ENCODE assay signal across 8 cellular contexts in the genomic region with DNA sequence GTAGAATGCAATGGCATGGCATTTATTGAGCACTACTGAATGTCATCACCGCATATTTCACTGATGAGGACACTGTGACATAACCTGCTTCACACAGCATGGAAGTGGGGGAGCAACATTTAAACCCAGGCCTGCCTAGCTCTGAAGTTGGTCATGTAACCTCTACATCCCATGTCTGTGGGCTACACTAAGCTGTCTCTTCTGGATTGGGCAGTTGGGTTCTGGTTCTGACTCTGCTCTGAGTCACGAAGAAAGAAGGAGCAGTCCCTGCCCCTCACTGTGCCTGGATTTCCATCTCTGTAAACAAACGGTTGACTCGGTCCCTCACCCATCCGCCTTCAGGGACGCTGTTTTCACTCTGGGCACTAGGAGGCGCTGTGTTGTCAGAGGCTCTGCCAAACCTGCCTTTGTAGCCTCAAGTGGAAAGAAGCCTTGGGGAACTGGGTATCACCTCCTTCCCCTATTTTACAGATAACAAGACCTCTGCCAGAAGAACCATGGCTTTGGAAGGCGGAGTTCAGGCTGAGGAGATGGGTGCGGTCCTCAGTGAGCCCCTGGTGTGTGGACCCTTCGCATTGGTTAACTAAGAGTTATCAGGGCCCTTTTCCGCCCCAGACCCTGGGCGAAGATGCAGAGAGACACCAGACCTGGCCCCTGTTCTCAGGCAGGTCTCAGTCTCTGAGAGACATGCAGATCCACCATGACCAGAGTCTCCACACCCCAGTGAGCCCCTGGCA. TPM values are rescaled to one million over a fixed set of nuclear protein-coding genes. Genes with fewer than 3 reads are reported as not detected.
DNase-seq lines count a peak whose midpoint lies in the region; ATAC-seq, FAIRE-seq and TF ChIP-seq lines count a peak whose summit lies in the region.

No MANE protein-coding gene starts in this region.

- H3K36me3 ChIP-seq in liver (ENCODE audit: control insufficient read depth in 4 of 4, insufficient read depth in 3 of 4, low read depth in 1 of 4, low read length in 3 of 4): no peaks in the 10 kb centered on the region

- POLR2A ChIA-PET in AG04449 (lab: Yijun Ruan, JAX) (interaction anchor here (1.0 kb wide), 1 partner anchor 12 kb away, joined by 3 read pairs; no protein-coding TSS in a partner anchor), activated B cell treated with CpG ODN at 0.5 μM for 24 hours (lab: Charles Lee) (no interaction called here)

- H3K4me3 ChIP-seq in AG04449 (ENCODE audit: low read depth, low read length): no peak overlapping the region
- no peak overlapping the region for H3K4me3 ChIP-seq in cardiac fibroblast (replicated peaks in 1 of 2; ENCODE audit: low read depth in 2 of 2, low read length in 2 of 2)
- no peak overlapping the region for H3K4me3 ChIP-seq in liver (ENCODE audit: low read depth in 1 of 3, low read length in 3 of 3)

- H3K4me3 Mint-ChIP-seq in activated B cell treated with CpG ODN at 0.5 μM for 24 hours: no peak overlapping the region

- peaks cover 10% of the 10 kb centered on the region for H3K27me3 Mint-ChIP-seq in activated B cell treated with CpG ODN at 0.5 μM for 24 hours

- H3K4me1 Mint-ChIP-seq in activated B cell treated with CpG ODN at 0.5 μM for 24 hours: peaks cover 6% of the 10 kb centered on the region

- H3K9me3 ChIP-seq in liver (ENCODE audit: control insufficient read depth in 4 of 4, low read length in 3 of 4): no peaks in the 10 kb centered on the region

- H3K9ac ChIP-seq in liver (ENCODE audit: low read depth in 1 of 2, low read length in 2 of 2): no peak overlapping the region

- no peaks in the 10 kb centered on the region for H3K4me1 ChIP-seq in liver (ENCODE audit: control insufficient read depth in 4 of 4, insufficient read depth in 4 of 4, low read length in 3 of 4)

- intact Hi-C loops in activated B cell treated with CpG ODN at 0.5 μM for 24 hours (cut with micrococcal nuclease): loop anchor here (1.0 kb wide), 3 partner anchors 12 to 366 kb away; no protein-coding TSS in a partner anchor

- H3K36me3 Mint-ChIP-seq in activated B cell treated with CpG ODN at 0.5 μM for 24 hours (ENCODE audit: low read depth): no peaks in the 10 kb centered on the region

- CTCF ChIA-PET in AG04449 (lab: Yijun Ruan, JAX): interaction anchor here (0.6 to 28.8 kb wide), 31 partner anchors 11 to 366 kb away, joined by 3 to 605 read pairs (median 4); partner anchors contain the start of genes ARHGEF17 and P2RY6
- CTCF ChIA-PET in activated B cell treated with CpG ODN at 0.5 μM for 24 hours (lab: Charles Lee): interaction anchor here (0.8 to 2.4 kb wide), 7 partner anchors 9 to 366 kb away, joined by 3 to 27 read pairs (median 5); no protein-coding TSS in a partner anchor

- no peak for DNase-seq in AG04449 (ENCODE audit: low read depth, low spot score)
- DNase-seq in GM18507 (ENCODE audit: extremely low spot score, insufficient read length, low read depth): no peak
- peak; percentile 37 to 44 for DNase-seq in NCI-H1930 (lab: John Stamatoyannopoulos, UW)
- DNase-seq in activated B cell treated with CpG ODN at 0.5 μM for 24 hours: peak; percentile 68
- DNase-seq in cardiac fibroblast (ENCODE audit: low read depth in 2 of 2): peak; percentile 78 to 88
- peak; percentile 56 for DNase-seq in stimulated activated CD8-positive, alpha-beta memory T cell treated with anti-CD3 and anti-CD28 coated beads, Interleukin-12 subunit alpha, Interleukin-12 subunit beta, amount 100 ng/mL, for 1 hour (ENCODE audit: low read depth)

- no peak overlapping the region for H3K27ac ChIP-seq in liver (ENCODE audit: low read depth in 1 of 2, low read length in 2 of 2)

- no peak overlapping the region for H3K27ac Mint-ChIP-seq in activated B cell treated with CpG ODN at 0.5 μM for 24 hours

- peaks cover 0 to 2% (median 0%) of the 10 kb centered on the region in 4 donors for H3K27me3 ChIP-seq in liver (ENCODE audit: control insufficient read depth in 4 of 4, insufficient read depth in 4 of 4, low read length in 3 of 4)

- peak; percentile 88 for FAIRE-seq in GM18507 (lab: Jason Lieb, UNC)

- 42% methylated on average over 12 of the region's 12 CpGs for WGBS in liver

- peak; percentile 64 to 80 for TF ChIP-seq RAD21 in liver (IDR thresholded peaks at IDR 0.05)

- ATAC-seq in activated B cell treated with CpG ODN at 0.5 μM for 24 hours (ENCODE audit: low read depth) (peak; percentile 91), GM21723 (IDR thresholded peaks at IDR 0.05; ENCODE audit: unreplicated experiment) (no peak)

- H3K9me3 Mint-ChIP-seq in activated B cell treated with CpG ODN at 0.5 μM for 24 hours: no peaks in the 10 kb centered on the region

- TF ChIP-seq CTCF in AG04449 (IDR thresholded peaks at IDR 0.05; ENCODE audit: insufficient read depth, low read length, missing control alignments) (peak; percentile 94), activated B cell treated with CpG ODN at 0.5 μM for 24 hours (IDR thresholded peaks at IDR 0.05) (peak; percentile 85), cardiac fibroblast (IDR thresholded peaks at IDR 0.05; ENCODE audit: low read depth, low read length) (peak; percentile 97), liver (IDR thresholded peaks at IDR 0.05; ENCODE audit: low read depth, low read length, missing input control) (peak; percentile 82)

TF ChIP-seq in liver, 16 proteins besides CTCF, POLR2A, EP300 and RAD21:
- no peak for TF ChIP-seq GABPA (IDR thresholded peaks at IDR 0.05 in 1 of 2, conservative IDR thresholded peaks at IDR 0.05 in 1 of 2)
- TF ChIP-seq ATF3 (IDR thresholded peaks at IDR 0.05): no peak
- TF ChIP-seq NR2F2 (IDR thresholded peaks at IDR 0.05): no peak
- TF ChIP-seq HNF4G (IDR thresholded peaks at IDR 0.05): no peak
- TF ChIP-seq RXRA (IDR thresholded peaks at IDR 0.05): no peak
- TF ChIP-seq SP1 (IDR thresholded peaks at IDR 0.05): no peak
- TF ChIP-seq, protein P1, sequence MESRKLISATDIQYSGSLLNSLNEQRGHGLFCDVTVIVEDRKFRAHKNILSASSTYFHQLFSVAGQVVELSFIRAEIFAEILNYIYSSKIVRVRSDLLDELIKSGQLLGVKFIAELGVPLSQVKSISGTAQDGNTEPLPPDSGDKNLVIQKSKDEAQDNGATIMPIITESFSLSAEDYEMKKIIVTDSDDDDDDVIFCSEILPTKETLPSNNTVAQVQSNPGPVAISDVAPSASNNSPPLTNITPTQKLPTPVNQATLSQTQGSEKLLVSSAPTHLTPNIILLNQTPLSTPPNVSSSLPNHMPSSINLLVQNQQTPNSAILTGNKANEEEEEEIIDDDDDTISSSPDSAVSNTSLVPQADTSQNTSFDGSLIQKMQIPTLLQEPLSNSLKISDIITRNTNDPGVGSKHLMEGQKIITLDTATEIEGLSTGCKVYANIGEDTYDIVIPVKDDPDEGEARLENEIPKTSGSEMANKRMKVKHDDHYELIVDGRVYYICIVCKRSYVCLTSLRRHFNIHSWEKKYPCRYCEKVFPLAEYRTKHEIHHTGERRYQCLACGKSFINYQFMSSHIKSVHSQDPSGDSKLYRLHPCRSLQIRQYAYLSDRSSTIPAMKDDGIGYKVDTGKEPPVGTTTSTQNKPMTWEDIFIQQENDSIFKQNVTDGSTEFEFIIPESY (IDR thresholded peaks at IDR 0.05): no peak
- TF ChIP-seq HNF4A (conservative IDR thresholded peaks at IDR 0.05): no peak
- no peak for TF ChIP-seq FOXA2 (IDR thresholded peaks at IDR 0.05)
- TF ChIP-seq YY1 (IDR thresholded peaks at IDR 0.05): no peak
- no peak for TF ChIP-seq TAF1 (conservative IDR thresholded peaks at IDR 0.05)
- no peak for TF ChIP-seq EGR1 (IDR thresholded peaks at IDR 0.05; ENCODE audit: low read depth in 2 of 2)
- TF ChIP-seq, protein P2, sequence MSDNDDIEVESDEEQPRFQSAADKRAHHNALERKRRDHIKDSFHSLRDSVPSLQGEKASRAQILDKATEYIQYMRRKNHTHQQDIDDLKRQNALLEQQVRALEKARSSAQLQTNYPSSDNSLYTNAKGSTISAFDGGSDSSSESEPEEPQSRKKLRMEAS (IDR thresholded peaks at IDR 0.05): no peak
- no peak for TF ChIP-seq JUND (IDR thresholded peaks at IDR 0.05)
TF ChIP-seq in liver: peak in this region for 0.

RNA-seq across cellular contexts. Expression of gene ARHGEF17, which starts 12.6 kb away (rescaled TPM):
- 0.02 TPM in 1 of 2 replicates, not detected in the other for total RNA-seq in activated B cell treated with CpG ODN at 0.5 μM for 24 hours
- 10 to 100 TPM in 1 of 2 donors, 1 to 10 TPM in 1; 7.7 to 12.6 TPM for total RNA-seq in liver
- 1 to 10 TPM; 2.6 to 3.8 TPM for polyA plus RNA-seq in liver

RNA-seq across cellular contexts. Expression of gene P2RY6, which starts 23.3 kb away (rescaled TPM):
- total RNA-seq in activated B cell treated with CpG ODN at 0.5 μM for 24 hours (0.22 TPM in 1 of 2 replicates, not detected in the other), liver (under 1 TPM; 0.59 to 0.98 TPM)
- 1 to 10 TPM in 1 of 2 donors, under 1 TPM in 1; 0.21 to 1.3 TPM for polyA plus RNA-seq in liver

Comparison
In these comparisons a context has a peak if more than half of its experiments do, and no peak if none do; other contexts are left out.
1. DNase-seq: peak in NCI-H1930 (2 of 2), activated B cell treated with CpG ODN at 0.5 μM for 24 hours (single experiment), cardiac fibroblast (2 of 2) and stimulated activated CD8-positive, alpha-beta memory T cell treated with anti-CD3 and anti-CD28 coated beads, Interleukin-12 subunit alpha, Interleukin-12 subunit beta, amount 100 ng/mL, for 1 hour (single experiment); none in AG04449 (single experiment) and GM18507 (single experiment).
2. Peak in every context shown above with its lines, with median percentiles within 50 percentile points of each other: CTCF ChIP-seq.